21 cellular contexts compared by ENCODE assay signal in genomic region chr6:109291893-109292292, GRCh38.
DNase-seq lines count a peak whose midpoint lies in the region; ATAC-seq and TF ChIP-seq lines count a peak whose summit lies in the region.
"Had no signal": no experiment of that assay in that cellular context is flagged by ENCODE, and none has a peak within 500 bp of the region (broad histone marks: within the 10 kb centered on the region; RNA-seq: fewer than 3 reads in every experiment).

No MANE protein-coding gene starts in this region.

- no peak overlapping the region for H3K18ac ChIP-seq in IMR-90 (ENCODE audit: low read depth, low read length)

- H3K27ac ChIP-seq in IMR-90 (ENCODE audit: insufficient read depth, low read length) (no peak overlapping the region), colonic mucosa (peak overlapping the region; percentile 66), skeletal muscle tissue (ENCODE audit: low read depth, low read length) (peak overlapping the region; percentile 21), testis (no peak overlapping the region)

- in situ Hi-C loops in IMR-90 (cut with MboI; ENCODE audit: low sequenced_read_pairs) = no loop called here

- no peaks in the 10 kb centered on the region for H3K9me3 ChIP-seq in IMR-90 (ENCODE audit: control insufficient read depth, insufficient read depth, low read length)
- H3K9me3 ChIP-seq in colonic mucosa = no peaks in the 10 kb centered on the region
- H3K9me3 ChIP-seq in skeletal muscle tissue (ENCODE audit: control insufficient read depth in 3 of 3, low read length in 3 of 3) = no peaks in the 10 kb centered on the region
- H3K9me3 ChIP-seq in testis = no peaks in the 10 kb centered on the region
- H3K9me3 ChIP-seq: Peyer's patch, SK-N-SH had no signal

- H3K9me1 ChIP-seq in IMR-90 (ENCODE audit: insufficient read depth, low read length) = no peaks in the 10 kb centered on the region

- H3K36me3 ChIP-seq in IMR-90 (ENCODE audit: control insufficient read depth, insufficient read depth, low read length) = no peaks in the 10 kb centered on the region
- no peaks in the 10 kb centered on the region for H3K36me3 ChIP-seq in colonic mucosa
- no peaks in the 10 kb centered on the region for H3K36me3 ChIP-seq in skeletal muscle tissue (ENCODE audit: control insufficient read depth in 3 of 3, insufficient read depth in 3 of 3, low read length in 3 of 3)
- no peaks in the 10 kb centered on the region for H3K36me3 ChIP-seq in testis (ENCODE audit: low read depth, missing control alignments)
- H3K36me3 ChIP-seq: Peyer's patch had no signal

- no peak overlapping the region for H4K8ac ChIP-seq in IMR-90 (ENCODE audit: low read depth in 2 of 2, low read length in 2 of 2)

- TF ChIP-seq POLR2A in IMR-90 (IDR thresholded peaks at IDR 0.05; ENCODE audit: low read depth, low read length) (no peak), testis (IDR thresholded peaks at IDR 0.05) (no peak)

- POLR2A ChIA-PET in IMR-90 (lab: Charles Lee; ENCODE audit: unreplicated experiment) = no interaction called here

- H2AFZ ChIP-seq in IMR-90 (replicated peaks; ENCODE audit: low read length, poor library complexity) = no peak overlapping the region

- ATAC-seq in IMR-90 (ENCODE audit: low read depth) = no peak
- ATAC-seq: HepG2 had no signal

- H3K4me2 ChIP-seq in IMR-90 (ENCODE audit: low read depth, low read length) = no peak overlapping the region
- H3K4me2 ChIP-seq: SK-N-SH had no signal

- DNase-seq in NCI-H1417 (lab: John Stamatoyannopoulos, UW) = peak in 2 of 3 experiments; percentile 15 to 58
- DNase-seq in NCI-H1417 treated with DMSO at 0.1 percent for 48 hours (lab: John Stamatoyannopoulos, UW) = no peak
- DNase-seq in IMR-90 = no peak
- no peak for DNase-seq in colonic mucosa
- no peak for DNase-seq in testis
- no peak for DNase-seq in NCI-H345 treated with DMSO at 0.1 percent for 48 hours (lab: John Stamatoyannopoulos, UW; ENCODE audit: unreplicated experiment)
- no peak for DNase-seq in NCI-H526 (lab: John Stamatoyannopoulos, UW)
- DNase-seq: 8988T, C1 segment of cervical spinal cord, EL, MM.1S, NCI-H1092 treated with DMSO at 0.1 percent for 48 hours, NCI-H187 treated with DMSO at 0.1 percent for 48 hours, NCI-H446, NCI-H82, SHP77, SK-N-SH, T-helper 1 cell had no signal

- dilution Hi-C loops in IMR-90 (cut with HindIII; ENCODE audit: low sequenced_read_pairs, unreplicated experiment) = no loop called here

- H3K56ac ChIP-seq in IMR-90 (ENCODE audit: extremely low read depth, insufficient read depth, low read length) = no peak overlapping the region

- TF ChIP-seq CTCF in IMR-90 (conservative IDR thresholded peaks at IDR 0.05; ENCODE audit: low read depth, low read length) = no peak
- TF ChIP-seq CTCF in colonic mucosa (IDR thresholded peaks at IDR 0.05) = no peak
- no peak for TF ChIP-seq CTCF in testis (IDR thresholded peaks at IDR 0.05)

- no peak overlapping the region for H2BK15ac ChIP-seq in IMR-90 (ENCODE audit: low read depth, low read length)

- no peak overlapping the region for H2BK120ac ChIP-seq in IMR-90 (ENCODE audit: low read depth, low read length)

- H3K27me3 ChIP-seq in IMR-90 (ENCODE audit: control insufficient read depth, insufficient read depth, low read length) (peaks cover 21% of the 10 kb centered on the region), colonic mucosa (no peaks in the 10 kb centered on the region), skeletal muscle tissue (ENCODE audit: control insufficient read depth in 3 of 3, insufficient read depth in 3 of 3, low read length in 3 of 3) (peaks cover 0 to 4% (median 0%) of the 10 kb centered on the region in 3 donors), testis (no peaks in the 10 kb centered on the region)
- H3K27me3 ChIP-seq: Peyer's patch had no signal

- H2AK9ac ChIP-seq in IMR-90 (replicated peaks; ENCODE audit: low read depth, low read length, poor library complexity) = peak overlapping the region; percentile 50

- no peak overlapping the region for H3K4ac ChIP-seq in IMR-90 (ENCODE audit: low read depth, low read length)

- no peak overlapping the region for H4K5ac ChIP-seq in IMR-90 (ENCODE audit: low read depth, low read length)

- no peaks in the 10 kb centered on the region for H3K79me1 ChIP-seq in IMR-90 (ENCODE audit: low read depth in 1 of 2, low read length in 2 of 2)

- H3K4me1 ChIP-seq in IMR-90 (ENCODE audit: control insufficient read depth, insufficient read depth, low read length) (no peaks in the 10 kb centered on the region), colonic mucosa (no peaks in the 10 kb centered on the region), skeletal muscle tissue (ENCODE audit: control insufficient read depth in 3 of 3, insufficient read depth in 3 of 3, low read length in 3 of 3) (peaks cover 17 to 23% (median 22%) of the 10 kb centered on the region in 3 donors), testis (no peaks in the 10 kb centered on the region)

- no TSS peak for BruUV-seq in IMR-90 (replicated peaks; lab: Mats Ljungman, UMichigan)

- no peak overlapping the region for H3K4me3 ChIP-seq in IMR-90 (ENCODE audit: insufficient read depth, low read depth, low read length)
- no peak overlapping the region for H3K4me3 ChIP-seq in colonic mucosa
- no peak overlapping the region for H3K4me3 ChIP-seq in skeletal muscle tissue (ENCODE audit: low read length in 3 of 3)
- H3K4me3 ChIP-seq in testis = no peak overlapping the region
- H3K4me3 ChIP-seq: Peyer's patch had no signal

- H2BK5ac ChIP-seq in IMR-90 (ENCODE audit: low read depth, low read length, poor library complexity, severe bottlenecking) = no peak overlapping the region

- H2BK20ac ChIP-seq in IMR-90 (ENCODE audit: low read depth, low read length) = no peak overlapping the region

- CTCF ChIA-PET in IMR-90 (lab: Yijun Ruan, JAX) = interaction anchor here (0.6 kb wide), 1 partner anchor 25 kb away, joined by 4 read pairs; no protein-coding TSS in a partner anchor

- no peak overlapping the region for H3K23ac ChIP-seq in IMR-90 (ENCODE audit: low read depth, low read length)

- H3K9ac ChIP-seq in IMR-90 (ENCODE audit: low read depth, low read length) (no peak overlapping the region), colonic mucosa (ENCODE audit: low read depth in 2 of 2, low read length in 2 of 2) (peak overlapping the region in 1 of 2 donors; percentile 0), skeletal muscle tissue (ENCODE audit: low read depth in 1 of 3, low read length in 3 of 3) (no peak overlapping the region)
- H3K9ac ChIP-seq: SK-N-SH had no signal

- H4K20me1 ChIP-seq in IMR-90 (ENCODE audit: insufficient read depth, low read length) = no peaks in the 10 kb centered on the region

- no peak for TF ChIP-seq RAD21 in IMR-90 (IDR thresholded peaks at IDR 0.05; ENCODE audit: low read length)

- no peak overlapping the region for H4K91ac ChIP-seq in IMR-90 (ENCODE audit: insufficient read depth, low read depth, low read length)

- intact Hi-C loops in IMR-90 (cut with micrococcal nuclease) (no loop called here), colonic mucosa (cut with DNase I) (no loop called here), testis (cut with DNase I; ENCODE audit: low total_unique reads) (no loop called here)

- H2AK5ac ChIP-seq in IMR-90 (ENCODE audit: low read depth, low read length) = no peak overlapping the region

- H3K14ac ChIP-seq in IMR-90 (replicated peaks; ENCODE audit: low read depth, low read length) = no peak overlapping the region

- 38% methylated on average over 2 of the region's 2 CpGs; no CpG with 5 or more reads in 1 of the 2 experiments for WGBS in IMR-90 (ENCODE audit: extremely low coverage in 2 of 2, insufficient read length in 1 of 2), 2 experiments
- WGBS in testis, 2 donors = 73 to 93% methylated on average over 2 of the region's 2 CpGs

TF ChIP-seq in IMR-90, 13 proteins besides CTCF, POLR2A, EP300 and RAD21:
- TF ChIP-seq MAZ (IDR thresholded peaks at IDR 0.05; ENCODE audit: borderline replicate concordance, low read depth, low read length) (no peak), MXI1 (IDR thresholded peaks at IDR 0.05; ENCODE audit: borderline replicate concordance, low read depth, low read length) (no peak), USF2 (IDR thresholded peaks at IDR 0.05; ENCODE audit: low read depth, low read length) (no peak), NFE2L2 (IDR thresholded peaks at IDR 0.05; ENCODE audit: low read depth, low read length) (no peak), CHD1 (IDR thresholded peaks at IDR 0.05; ENCODE audit: low read depth, low read length) (no peak), RCOR1 (IDR thresholded peaks at IDR 0.05; ENCODE audit: insufficient replicate concordance, low read length) (no peak), CEBPB (IDR thresholded peaks at IDR 0.05; ENCODE audit: low read depth, low read length) (no peak), RFX5 (IDR thresholded peaks at IDR 0.05; ENCODE audit: low read depth, low read length) (no peak)
TF ChIP-seq in IMR-90: peak in this region for 0.

Comparison
In these comparisons a context has a peak if more than half of its experiments do, and no peak if none do; other contexts are left out.
1. DNase-seq: peak in NCI-H1417 (2 of 3); none in NCI-H1417 treated with DMSO at 0.1 percent for 48 hours (single experiment), IMR-90 (single experiment), colonic mucosa (single experiment), testis (single experiment), NCI-H345 treated with DMSO at 0.1 percent for 48 hours (single experiment) and NCI-H526 (0 of 2).
2. H3K27ac ChIP-seq: peak in colonic mucosa (single experiment) and skeletal muscle tissue (single experiment); none in IMR-90 (single experiment) and testis (0 of 2).